In the genomic region with DNA sequence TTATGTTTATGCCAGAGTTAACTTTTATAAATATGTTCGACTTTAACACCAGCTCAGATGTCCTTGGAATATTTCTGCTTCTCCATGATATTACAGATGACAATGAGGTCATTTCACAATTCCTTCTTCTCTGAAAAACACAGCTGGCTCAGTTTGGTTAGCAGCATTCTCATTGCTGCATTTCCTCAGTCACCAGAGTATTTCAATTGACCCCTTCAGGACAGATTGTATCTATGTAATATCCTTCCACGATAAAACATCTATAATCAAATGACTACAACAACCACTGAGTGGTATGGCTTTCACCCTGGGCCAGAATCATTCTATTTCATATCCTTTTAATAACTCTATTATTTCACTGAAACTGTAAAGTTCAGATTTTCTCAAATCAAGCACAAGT, we compare ENCODE assay signal across 1 cellular context.
A peak's percentile ranks its signal among the peaks of the same experiment; 100 is the strongest.
TF ChIP-seq lines count a peak whose summit lies in the region.

No MANE protein-coding gene starts in this region.

TF ChIP-seq in SK-N-SH treated with all-trans-retinoic acid at 6 μM for 48 hours, 23 proteins besides CTCF, POLR2A, EP300 and RAD21 (continued from another document):
- TF ChIP-seq, protein P1, sequence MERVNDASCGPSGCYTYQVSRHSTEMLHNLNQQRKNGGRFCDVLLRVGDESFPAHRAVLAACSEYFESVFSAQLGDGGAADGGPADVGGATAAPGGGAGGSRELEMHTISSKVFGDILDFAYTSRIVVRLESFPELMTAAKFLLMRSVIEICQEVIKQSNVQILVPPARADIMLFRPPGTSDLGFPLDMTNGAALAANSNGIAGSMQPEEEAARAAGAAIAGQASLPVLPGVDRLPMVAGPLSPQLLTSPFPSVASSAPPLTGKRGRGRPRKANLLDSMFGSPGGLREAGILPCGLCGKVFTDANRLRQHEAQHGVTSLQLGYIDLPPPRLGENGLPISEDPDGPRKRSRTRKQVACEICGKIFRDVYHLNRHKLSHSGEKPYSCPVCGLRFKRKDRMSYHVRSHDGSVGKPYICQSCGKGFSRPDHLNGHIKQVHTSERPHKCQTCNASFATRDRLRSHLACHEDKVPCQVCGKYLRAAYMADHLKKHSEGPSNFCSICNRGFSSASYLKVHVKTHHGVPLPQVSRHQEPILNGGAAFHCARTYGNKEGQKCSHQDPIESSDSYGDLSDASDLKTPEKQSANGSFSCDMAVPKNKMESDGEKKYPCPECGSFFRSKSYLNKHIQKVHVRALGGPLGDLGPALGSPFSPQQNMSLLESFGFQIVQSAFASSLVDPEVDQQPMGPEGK (CRISPR knock-in tag; IDR thresholded peaks at IDR 0.05; ENCODE audit: borderline replicate concordance) = no peak
- TF ChIP-seq, protein P2, sequence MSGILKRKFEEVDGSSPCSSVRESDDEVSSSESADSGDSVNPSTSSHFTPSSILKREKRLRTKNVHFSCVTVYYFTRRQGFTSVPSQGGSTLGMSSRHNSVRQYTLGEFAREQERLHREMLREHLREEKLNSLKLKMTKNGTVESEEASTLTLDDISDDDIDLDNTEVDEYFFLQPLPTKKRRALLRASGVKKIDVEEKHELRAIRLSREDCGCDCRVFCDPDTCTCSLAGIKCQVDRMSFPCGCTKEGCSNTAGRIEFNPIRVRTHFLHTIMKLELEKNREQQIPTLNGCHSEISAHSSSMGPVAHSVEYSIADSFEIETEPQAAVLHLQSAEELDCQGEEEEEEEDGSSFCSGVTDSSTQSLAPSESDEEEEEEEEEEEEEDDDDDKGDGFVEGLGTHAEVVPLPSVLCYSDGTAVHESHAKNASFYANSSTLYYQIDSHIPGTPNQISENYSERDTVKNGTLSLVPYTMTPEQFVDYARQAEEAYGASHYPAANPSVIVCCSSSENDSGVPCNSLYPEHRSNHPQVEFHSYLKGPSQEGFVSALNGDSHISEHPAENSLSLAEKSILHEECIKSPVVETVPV (CRISPR knock-in tag; IDR thresholded peaks at IDR 0.05) = no peak
- TF ChIP-seq TCF4 (CRISPR knock-in tag; IDR thresholded peaks at IDR 0.05; ENCODE audit: borderline replicate concordance) (peak; percentile 79; the same call in 1 of the 2 replicates), ZNF8 (CRISPR knock-in tag; IDR thresholded peaks at IDR 0.05) (peak; percentile 27; the same call in 1 of the 2 replicates)
